ENCODE assay signal across 23 cellular contexts in genomic region chr1:168521391-168522000, GRCh38. TPM values are rescaled to one million over a fixed set of nuclear protein-coding genes. Genes with fewer than 3 reads are reported as not detected.
DNase-seq lines count a peak whose midpoint lies in the region; ATAC-seq and TF ChIP-seq lines count a peak whose summit lies in the region.
"Had no signal": no experiment of that assay in that cellular context is flagged by ENCODE, and none has a peak within 500 bp of the region (broad histone marks: within the 10 kb centered on the region; RNA-seq: fewer than 3 reads in every experiment).

No MANE protein-coding gene starts in this region.

- intact Hi-C loops in testis (cut with DNase I; ENCODE audit: low total_unique reads): no loop called here

- peaks cover 54% of the 10 kb centered on the region for H3K4me1 Mint-ChIP-seq in activated naive CD4-positive, alpha-beta T cell treated with anti-CD3 and anti-CD28 coated beads, Interleukin-2, amount 50 U/mL, for 24 hours
- H3K4me1 Mint-ChIP-seq in activated naive CD8-positive, alpha-beta T cell treated with anti-CD3 and anti-CD28 coated beads, Interleukin-2, amount 50 U/mL, for 24 hours: peaks cover 58% of the 10 kb centered on the region
- H3K4me1 Mint-ChIP-seq in stimulated activated naive CD8-positive, alpha-beta T cell treated with anti-CD3 and anti-CD28 coated beads, Interleukin-15, amount 100 ng/mL, for 72 hours: peaks cover 51% of the 10 kb centered on the region

- no peaks in the 10 kb centered on the region for H3K36me3 ChIP-seq in Loucy (ENCODE audit: insufficient read depth, low read length)
- H3K36me3 ChIP-seq in testis (ENCODE audit: low read depth, missing control alignments): no peaks in the 10 kb centered on the region
- H3K36me3 ChIP-seq: colonic mucosa, SJCRH30 had no signal

- H3K9me3 Mint-ChIP-seq in activated naive CD4-positive, alpha-beta T cell treated with anti-CD3 and anti-CD28 coated beads, Interleukin-2, amount 50 U/mL, for 24 hours: peaks cover 5% of the 10 kb centered on the region
- peaks cover 16% of the 10 kb centered on the region for H3K9me3 Mint-ChIP-seq in activated naive CD8-positive, alpha-beta T cell treated with anti-CD3 and anti-CD28 coated beads, Interleukin-2, amount 50 U/mL, for 24 hours
- peaks cover 16 to 19% of the 10 kb centered on the region in 2 donors for H3K9me3 Mint-ChIP-seq in stimulated activated naive CD8-positive, alpha-beta T cell treated with anti-CD3 and anti-CD28 coated beads, Interleukin-15, amount 100 ng/mL, for 72 hours

- peak overlapping the region; percentile 55 for H3K4me3 ChIP-seq in Loucy (ENCODE audit: low read length, poor library complexity, severe bottlenecking)
- H3K4me3 ChIP-seq in testis: no peak overlapping the region
- H3K4me3 ChIP-seq: colonic mucosa, hepatocyte, PC-9, SJCRH30 had no signal

- H3K9ac ChIP-seq in Loucy (ENCODE audit: low read depth, low read length, poor library complexity, severe bottlenecking): peak overlapping the region; percentile 71

- H3K27ac Mint-ChIP-seq in activated naive CD4-positive, alpha-beta T cell treated with anti-CD3 and anti-CD28 coated beads, Interleukin-2, amount 50 U/mL, for 24 hours: peak overlapping the region; percentile 53
- peak overlapping the region; percentile 96 for H3K27ac Mint-ChIP-seq in activated naive CD8-positive, alpha-beta T cell treated with anti-CD3 and anti-CD28 coated beads, Interleukin-2, amount 50 U/mL, for 24 hours
- H3K27ac Mint-ChIP-seq in stimulated activated naive CD8-positive, alpha-beta T cell treated with anti-CD3 and anti-CD28 coated beads, Interleukin-15, amount 100 ng/mL, for 72 hours: peak overlapping the region; percentile 92 to 98
- H3K27ac Mint-ChIP-seq: nephron had no signal

- no peaks in the 10 kb centered on the region for H3K79me2 ChIP-seq in Loucy (ENCODE audit: insufficient read depth, low read length)
- H3K79me2 ChIP-seq: hepatocyte had no signal

- no peaks in the 10 kb centered on the region for H4K20me1 ChIP-seq in Loucy (ENCODE audit: insufficient read depth, low read length, poor library complexity, severe bottlenecking)

- H3K36me3 Mint-ChIP-seq in activated naive CD4-positive, alpha-beta T cell treated with anti-CD3 and anti-CD28 coated beads, Interleukin-2, amount 50 U/mL, for 24 hours: peaks cover 7% of the 10 kb centered on the region
- H3K36me3 Mint-ChIP-seq in activated naive CD8-positive, alpha-beta T cell treated with anti-CD3 and anti-CD28 coated beads, Interleukin-2, amount 50 U/mL, for 24 hours (ENCODE audit: low read depth): peaks cover 5% of the 10 kb centered on the region

- no peaks in the 10 kb centered on the region for H3K9me2 ChIP-seq in Loucy (replicated peaks; ENCODE audit: low read depth, low read length)

- TF ChIP-seq CTCF in Loucy (conservative IDR thresholded peaks at IDR 0.05; ENCODE audit: low read length) (no peak), testis (IDR thresholded peaks at IDR 0.05) (no peak)

- DNase-seq in activated naive CD4-positive, alpha-beta T cell treated with anti-CD3 and anti-CD28 coated beads, Interleukin-2, amount 50 U/mL, for 16 hours: no peak
- DNase-seq in activated naive CD8-positive, alpha-beta T cell treated with anti-CD3 and anti-CD28 coated beads, Interleukin-2, amount 50 U/mL, for 24 hours: no peak
- DNase-seq in stimulated activated naive CD8-positive, alpha-beta T cell treated with anti-CD3 and anti-CD28 coated beads, Interleukin-15, amount 100 ng/mL, for 72 hours: no peak
- DNase-seq in testis: no peak
- DNase-seq: colonic mucosa; Karpas-422; kidney; NCI-H1105; NCI-H2107; NCI-H69; PC-9; SJCRH30; stimulated activated CD4-positive, alpha-beta T cell treated with anti-CD3 and anti-CD28 coated beads, Interleukin-2, amount 100 ng/mL, for 48 hours had no signal

- H3F3A ChIP-seq in Loucy (ENCODE audit: low read depth): peaks cover 17% of the 10 kb centered on the region

- H3K27me3 ChIP-seq in Loucy (ENCODE audit: insufficient read depth, low read length, poor library complexity, severe bottlenecking) (no peaks in the 10 kb centered on the region), testis (no peaks in the 10 kb centered on the region)
- H3K27me3 ChIP-seq: colonic mucosa, hepatocyte, SJCRH30 had no signal

- H3K9me3 ChIP-seq in Loucy (ENCODE audit: insufficient read depth, low read depth, low read length) (peaks cover 3% of the 10 kb centered on the region; the same call in 1 of the 2 replicates), testis (no peaks in the 10 kb centered on the region)
- H3K9me3 ChIP-seq: colonic mucosa had no signal

- H3K4me3 Mint-ChIP-seq in activated naive CD4-positive, alpha-beta T cell treated with anti-CD3 and anti-CD28 coated beads, Interleukin-2, amount 50 U/mL, for 24 hours: peak overlapping the region; percentile 47
- peak overlapping the region; percentile 78 for H3K4me3 Mint-ChIP-seq in activated naive CD8-positive, alpha-beta T cell treated with anti-CD3 and anti-CD28 coated beads, Interleukin-2, amount 50 U/mL, for 24 hours
- peak overlapping the region; percentile 87 to 91 for H3K4me3 Mint-ChIP-seq in stimulated activated naive CD8-positive, alpha-beta T cell treated with anti-CD3 and anti-CD28 coated beads, Interleukin-15, amount 100 ng/mL, for 72 hours
- H3K4me3 Mint-ChIP-seq: nephron had no signal

- no peak overlapping the region for H3K27ac ChIP-seq in testis
- H3K27ac ChIP-seq: colonic mucosa, hepatocyte, PC-9, SJCRH30 had no signal

- no peaks in the 10 kb centered on the region for H3K27me3 Mint-ChIP-seq in activated naive CD4-positive, alpha-beta T cell treated with anti-CD3 and anti-CD28 coated beads, Interleukin-2, amount 50 U/mL, for 24 hours
- H3K27me3 Mint-ChIP-seq in activated naive CD8-positive, alpha-beta T cell treated with anti-CD3 and anti-CD28 coated beads, Interleukin-2, amount 50 U/mL, for 24 hours: no peaks in the 10 kb centered on the region
- H3K27me3 Mint-ChIP-seq in stimulated activated naive CD8-positive, alpha-beta T cell treated with anti-CD3 and anti-CD28 coated beads, Interleukin-15, amount 100 ng/mL, for 72 hours: no peaks in the 10 kb centered on the region

- H3K4me2 ChIP-seq in Loucy (ENCODE audit: low read depth, low read length, poor library complexity, severe bottlenecking): peak overlapping the region; percentile 82
- H3K4me2 ChIP-seq: hepatocyte, PC-9 had no signal

- no peak overlapping the region; the same call in 1 of the 2 replicates for H2AFZ ChIP-seq in Loucy (ENCODE audit: low read length)
- H2AFZ ChIP-seq: hepatocyte, PC-9 had no signal

- WGBS in testis, 2 donors: 71 to 86% methylated on average over 1 of the region's 1 CpG

- TF ChIP-seq POLR2A in testis (IDR thresholded peaks at IDR 0.05): no peak

- no peak for ATAC-seq in activated naive CD8-positive, alpha-beta T cell treated with anti-CD3 and anti-CD28 coated beads, Interleukin-2, amount 50 U/mL, for 24 hours
- peak; percentile 50 for ATAC-seq in stimulated activated naive CD8-positive, alpha-beta T cell treated with anti-CD3 and anti-CD28 coated beads, Interleukin-15, amount 100 ng/mL, for 72 hours
- ATAC-seq in HG03520 (IDR thresholded peaks at IDR 0.05; ENCODE audit: unreplicated experiment) (no peak), HG03175 (IDR thresholded peaks at IDR 0.05; ENCODE audit: unreplicated experiment) (no peak)

- H3K4me1 ChIP-seq in Loucy (ENCODE audit: insufficient read depth, low read length, poor library complexity, severe bottlenecking): peaks cover 56% of the 10 kb centered on the region
- H3K4me1 ChIP-seq in testis: no peaks in the 10 kb centered on the region
- H3K4me1 ChIP-seq: colonic mucosa, SJCRH30 had no signal

RNA-seq across cellular contexts. Expression of gene XCL2, which starts 22.3 kb away (rescaled TPM):
- not detected for total RNA-seq in testis
- polyA plus RNA-seq in testis (ENCODE audit: insufficient read depth, low read depth, low replicate concordance): 2.0 TPM
- total RNA-seq: astrocyte, colonic mucosa, fibroblast of villous mesenchyme, hepatocyte, HT-29, PC-9, posterior vena cava, SJCRH30 had no signal
- polyA plus RNA-seq: hepatocyte had no signal

RNA-seq across cellular contexts. Expression of gene XCL1, which starts 54.9 kb away (rescaled TPM):
- not detected for total RNA-seq in testis
- 0.51 TPM for polyA plus RNA-seq in testis (ENCODE audit: insufficient read depth, low read depth, low replicate concordance)
- total RNA-seq: astrocyte, fibroblast of villous mesenchyme, HT-29, kidney, PC-9, posterior vena cava had no signal
